9 cellular contexts compared by ENCODE assay signal in the genomic region with DNA sequence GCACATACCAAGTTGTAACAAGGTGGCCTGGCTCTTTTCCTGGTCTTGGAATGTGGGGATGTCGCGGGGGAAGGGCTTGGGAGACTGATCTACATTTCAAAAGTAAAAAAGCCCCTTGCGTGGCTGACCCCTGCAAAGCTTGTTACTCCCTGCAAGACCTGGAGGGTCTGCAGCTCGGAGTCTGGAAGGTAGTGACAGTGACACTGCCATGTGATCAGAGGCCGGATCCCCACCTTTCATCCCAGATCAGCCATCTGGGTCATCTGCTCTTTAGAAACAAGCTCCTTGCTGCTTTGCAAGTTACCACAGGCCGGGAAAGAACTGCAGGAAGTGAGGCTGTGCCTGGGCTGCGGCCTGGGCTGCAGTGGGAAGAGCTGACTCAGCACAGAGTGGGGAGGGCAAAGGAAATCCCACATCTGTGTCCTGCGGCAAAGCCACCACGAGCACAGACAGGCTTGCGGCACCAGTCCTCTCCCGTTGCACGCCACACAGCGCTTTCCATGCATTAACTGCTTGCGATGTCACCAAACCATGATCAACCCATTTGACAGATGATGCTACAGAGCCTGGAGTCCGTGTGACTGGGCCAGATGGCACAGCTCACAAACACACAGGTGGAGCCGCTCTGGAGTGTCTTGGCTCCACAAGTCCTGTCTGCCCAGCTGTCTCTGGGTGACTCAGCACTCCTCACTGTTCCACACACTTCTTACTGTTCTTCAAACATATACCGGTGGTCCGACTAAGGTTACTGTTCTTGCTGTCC.
DNase-seq lines count a peak whose midpoint lies in the region; ATAC-seq and TF ChIP-seq lines count a peak whose summit lies in the region.
"Had no signal": no experiment of that assay in that cellular context is flagged by ENCODE, and none has a peak within 500 bp of the region (broad histone marks: within the 10 kb centered on the region; RNA-seq: fewer than 3 reads in every experiment).

No MANE protein-coding gene starts in this region.

- no peaks in the 10 kb centered on the region for H3K9me3 Mint-ChIP-seq in activated naive CD8-positive, alpha-beta T cell (ENCODE audit: low read depth)
- H3K9me3 Mint-ChIP-seq: memory B cell had no signal

- H3K36me3 ChIP-seq in left ventricle myocardium inferior, result no peaks in the 10 kb centered on the region

- DNase-seq in GF-D8 (lab: John Stamatoyannopoulos, UW) (peak; percentile 67), NOMO-1 treated with DMSO at 0.1 percent for 48 hours (lab: John Stamatoyannopoulos, UW; ENCODE audit: unreplicated experiment) (peak; percentile 54), left ventricle myocardium inferior (peak; percentile 55), NCI-H2196 treated with DMSO at 0.1 percent for 48 hours (lab: John Stamatoyannopoulos, UW; ENCODE audit: unreplicated experiment) (no peak)
- peak; percentile 63 to 81 for DNase-seq in stimulated activated CD4-positive, alpha-beta T cell treated with anti-CD3 and anti-CD28 coated beads, Interleukin-2, amount 100 ng/mL, for 24 hours

- intact Hi-C loops in left ventricle myocardium inferior (cut with micrococcal nuclease), result no loop called here

- peaks cover 26% of the 10 kb centered on the region for H3K4me1 Mint-ChIP-seq in activated naive CD8-positive, alpha-beta T cell (ENCODE audit: low read depth)
- H3K4me1 Mint-ChIP-seq: memory B cell had no signal

- no peaks in the 10 kb centered on the region for H3K36me3 Mint-ChIP-seq in activated naive CD8-positive, alpha-beta T cell
- H3K36me3 Mint-ChIP-seq: memory B cell had no signal

- H3K4me3 Mint-ChIP-seq in activated naive CD8-positive, alpha-beta T cell, result peak overlapping the region; percentile 42
- H3K4me3 Mint-ChIP-seq: memory B cell had no signal

- no peak for TF ChIP-seq CTCF in left ventricle myocardium inferior (IDR thresholded peaks at IDR 0.05; ENCODE audit: borderline replicate concordance)

- ATAC-seq in HG03442 (IDR thresholded peaks at IDR 0.05; ENCODE audit: unreplicated experiment) (no peak), GM19023 (IDR thresholded peaks at IDR 0.05; ENCODE audit: unreplicated experiment) (no peak)

- no peaks in the 10 kb centered on the region for H3K27me3 ChIP-seq in left ventricle myocardium inferior (ENCODE audit: low read depth)

- H3K4me3 ChIP-seq in left ventricle myocardium inferior, result no peak overlapping the region

- H3K27ac Mint-ChIP-seq in activated naive CD8-positive, alpha-beta T cell, result peak overlapping the region; percentile 55
- H3K27ac Mint-ChIP-seq: memory B cell had no signal

- H3K4me1 ChIP-seq in left ventricle myocardium inferior, result peaks cover 73% of the 10 kb centered on the region

- peaks cover 3% of the 10 kb centered on the region for H3K9me3 ChIP-seq in left ventricle myocardium inferior (replicated peaks)

- peak overlapping the region; percentile 95 for H3K27ac ChIP-seq in left ventricle myocardium inferior (replicated peaks)

- no peaks in the 10 kb centered on the region for H3K27me3 Mint-ChIP-seq in activated naive CD8-positive, alpha-beta T cell
